In genomic region chr13:30864352-30865130, GRCh38 we compare ENCODE assay signal across 9 cellular contexts. TPM values are rescaled to one million over a fixed set of nuclear protein-coding genes. Genes with fewer than 3 reads are reported as not detected.
DNase-seq lines count a peak whose midpoint lies in the region; ATAC-seq and TF ChIP-seq lines count a peak whose summit lies in the region.
"Had no signal": no experiment of that assay in that cellular context is flagged by ENCODE, and none has a peak within 500 bp of the region (broad histone marks: within the 10 kb centered on the region; RNA-seq: fewer than 3 reads in every experiment).

No MANE protein-coding gene starts in this region.

- H2AFZ ChIP-seq in mammary epithelial cell (ENCODE audit: low read depth, low read length) = peak overlapping the region; percentile 75

- H3K36me3 ChIP-seq in mammary epithelial cell (ENCODE audit: insufficient read depth, low read length) = no peaks in the 10 kb centered on the region

- no peak overlapping the region for H3K4me3 ChIP-seq in mammary epithelial cell (replicated peaks in 1 of 3; ENCODE audit: insufficient read depth in 1 of 3, low read depth in 2 of 3, low read length in 3 of 3)

- WGBS in mammary epithelial cell (ENCODE audit: low coverage, missing lambda C conversion rate) = 5% methylated on average over 6 of the region's 6 CpGs

- H3K4me1 ChIP-seq in mammary epithelial cell (ENCODE audit: insufficient read depth, low read length) = peaks cover 29% of the 10 kb centered on the region

- H3K9me3 ChIP-seq in mammary epithelial cell (replicated peaks; ENCODE audit: insufficient read depth, low read length) = no peaks in the 10 kb centered on the region

- H3K27me3 ChIP-seq in mammary epithelial cell (ENCODE audit: insufficient read depth, low read length) = no peaks in the 10 kb centered on the region

- H3K27ac ChIP-seq in mammary epithelial cell (ENCODE audit: insufficient read depth, low read depth, low read length) (peak overlapping the region; percentile 76), temporal lobe (ENCODE audit: low read depth, low read length) (peak overlapping the region; percentile 54)
- H3K27ac ChIP-seq: HL-60 had no signal

- ATAC-seq in HG03159 (IDR thresholded peaks at IDR 0.05; ENCODE audit: unreplicated experiment) = no peak

- intact Hi-C loops in mammary epithelial cell (cut with micrococcal nuclease) = loop anchor here (1.0 to 5.0 kb wide), 14 partner anchors 31 to 732 kb away; partner anchors contain the start of gene USPL1

- DNase-seq in LHCN-M2 (ENCODE audit: low read depth) (peak; percentile 71), mammary epithelial cell (peak; percentile 41), kidney tubule cell (ENCODE audit: low spot score) (peak; percentile 61), HuH-7 (ENCODE audit: low spot score) (no peak), inferior parietal cortex (ENCODE audit: extremely low spot score) (no peak), SKM-1 treated with dmso at 0.1 percent for 144 hours (lab: John Stamatoyannopoulos, UW; ENCODE audit: unreplicated experiment) (no peak)

- no TSS peak for BruUV-seq in mammary epithelial cell (replicated peaks; lab: Mats Ljungman, UMichigan)

- H3K4me2 ChIP-seq in mammary epithelial cell (ENCODE audit: insufficient read depth, low read depth, low read length) = peak overlapping the region; percentile 65

- CTCF ChIA-PET in mammary epithelial cell (lab: Charles Lee; ENCODE audit: low non-redundant PET) = interaction anchor here (0.6 to 0.7 kb wide), 3 partner anchors 60 to 180 kb away, joined by 3 to 13 read pairs (median 7); no protein-coding TSS in a partner anchor

- in situ Hi-C loops in mammary epithelial cell (cut with MboI; ENCODE audit: low sequenced_read_pairs in 2 of 2) = loop anchor here in 1 of 2 donors (10.0 kb wide), 1 partner anchor 60 kb away; no protein-coding TSS in a partner anchor

- H4K20me1 ChIP-seq in mammary epithelial cell (ENCODE audit: insufficient read depth, low read length) = no peaks in the 10 kb centered on the region

- no peak for TF ChIP-seq CTCF in mammary epithelial cell (conservative IDR thresholded peaks at IDR 0.05 in 1 of 2, IDR thresholded peaks at IDR 0.05 in 1 of 2; ENCODE audit: extremely low read depth in 1 of 2, insufficient read depth in 1 of 2, low read depth in 1 of 2, low read length in 2 of 2)

- H3K79me2 ChIP-seq in mammary epithelial cell (ENCODE audit: insufficient read depth, low read length) = no peaks in the 10 kb centered on the region

- H3K9ac ChIP-seq in mammary epithelial cell (ENCODE audit: insufficient read depth, low read length) = peak overlapping the region; percentile 38

- dilution Hi-C loops in mammary epithelial cell (cut with HindIII; ENCODE audit: low sequenced_read_pairs) = no loop called here

RNA-seq across cellular contexts. Expression of gene MEDAG, which starts 41.5 kb away (rescaled TPM):
- 11.1 and 11.9 TPM in 2 replicates for total RNA-seq in LHCN-M2 (2014; rRNA removed)
- 3.8 TPM for polyA plus RNA-seq in LHCN-M2 (2012)
- total RNA-seq in mammary epithelial cell = under 1 TPM in 1 of 2 donors, not detected in 1; 0.33 TPM
- 0.08 TPM for polyA plus RNA-seq in mammary epithelial cell
- polyA minus RNA-seq in mammary epithelial cell = not detected
- total RNA-seq in temporal lobe = 0.49 TPM

Comparison
In these comparisons a context has a peak if more than half of its experiments do, and no peak if none do; other contexts are left out.
1. DNase-seq: peak in LHCN-M2 (single experiment), mammary epithelial cell (single experiment) and kidney tubule cell (single experiment); none in HuH-7 (single experiment), inferior parietal cortex (single experiment) and SKM-1 treated with dmso at 0.1 percent for 144 hours (single experiment).